In genomic region chr19:1438035-1438932, GRCh38 we compare ENCODE assay signal across 1 cellular context.
A peak's percentile ranks its signal among the peaks of the same experiment; 100 is the strongest.
TF ChIP-seq lines count a peak whose summit lies in the region.

Gene RPS15, plus strand, starts transcription at chr19:1438396. Its CDS starts 30 bp downstream, at chr19:1438426.

TF ChIP-seq in K562, 482 proteins besides CTCF, POLR2A, EP300 and RAD21 (continued from another document and continues in another):
- TF ChIP-seq ZBTB9 (CRISPR knock-in tag; IDR thresholded peaks at IDR 0.05) (peak; percentile 89), ZNF347 (CRISPR knock-in tag; IDR thresholded peaks at IDR 0.05; ENCODE audit: low read depth) (no peak), TRIM24 (IDR thresholded peaks at IDR 0.05) (peak in 1 of 2 experiments; percentile 75; a peak in 2 of 4 replicates), PRPF4 (IDR thresholded peaks at IDR 0.05; ENCODE audit: insufficient read depth, low read depth, low read length, poor library complexity, severe bottlenecking) (peak; percentile 85), STAG1 (CRISPR knock-in tag; IDR thresholded peaks at IDR 0.05; ENCODE audit: borderline replicate concordance) (0 out of 2 replicates have a peak, but pooled peaks have one; percentile 38), RFX5 (IDR thresholded peaks at IDR 0.05; ENCODE audit: low read depth, low read length) (0 out of 2 replicates have a peak, but pooled peaks have one; percentile 54), GMEB1 (CRISPR knock-in tag; IDR thresholded peaks at IDR 0.05) (peak; percentile 89), ZNF12 (CRISPR knock-in tag; IDR thresholded peaks at IDR 0.05) (no peak; the same call in 1 of the 2 replicates), CREM (IDR thresholded peaks at IDR 0.05; ENCODE audit: low read depth) (peak; percentile 93), CREB5 (CRISPR knock-in tag; IDR thresholded peaks at IDR 0.05) (no peak), CCNT2 (IDR thresholded peaks at IDR 0.05; ENCODE audit: borderline replicate concordance, extremely low read depth, insufficient read length, low read depth, low read length) (peak; percentile 92), E2F8 (IDR thresholded peaks at IDR 0.05; ENCODE audit: low read depth, partially characterized antibody) (peak; percentile 84), CC2D1A (IDR thresholded peaks at IDR 0.05) (peak; percentile 75), BHLHE40 (IDR thresholded peaks at IDR 0.05; ENCODE audit: low read length) (peak; percentile 73), RAD51 (IDR thresholded peaks at IDR 0.05; ENCODE audit: borderline replicate concordance, low read depth) (peak; percentile 49; the same call in 1 of the 2 replicates), FOXP4 (CRISPR knock-in tag; IDR thresholded peaks at IDR 0.05; ENCODE audit: borderline replicate concordance) (no peak; the same call in 1 of the 2 replicates), RFX7 (CRISPR knock-in tag; IDR thresholded peaks at IDR 0.05) (0 out of 2 replicates have a peak, but pooled peaks have one; percentile 9), NEUROD1 (IDR thresholded peaks at IDR 0.05; ENCODE audit: borderline replicate concordance, low read depth, low read length, partially characterized antibody) (peak; percentile 72), ZNF318 (IDR thresholded peaks at IDR 0.05; ENCODE audit: borderline replicate concordance in 1 of 2, low read depth in 1 of 2) (peak in 1 of 2 experiments; percentile 96; a peak in 2 of 4 replicates), ZNF354B (CRISPR knock-in tag; IDR thresholded peaks at IDR 0.05) (no peak), ETV1 (tag; conservative IDR thresholded peaks at IDR 0.05; ENCODE audit: low read depth) (peak; percentile 85), BRCA1 (IDR thresholded peaks at IDR 0.05) (no peak), BRCA1 (CRISPR knock-in tag; IDR thresholded peaks at IDR 0.05) (0 out of 2 replicates have a peak, but pooled peaks have one; percentile 74), LEF1 (IDR thresholded peaks at IDR 0.05) (no peak), ZNF592 (IDR thresholded peaks at IDR 0.05) (peak; percentile 64; the same call in 1 of the 2 replicates), TBP (optimal IDR thresholded peaks at IDR 0.05; ENCODE audit: low read depth, low read length) (peak; percentile 98), RBM15 (IDR thresholded peaks at IDR 0.05; ENCODE audit: insufficient read depth, low read length) (peak; percentile 97), CREB1 (IDR thresholded peaks at IDR 0.05) (peak; percentile 81), CREB1 (CRISPR knock-in tag; IDR thresholded peaks at IDR 0.05) (peak; percentile 87), SIX5 (IDR thresholded peaks at IDR 0.05; ENCODE audit: borderline replicate concordance in 1 of 2, insufficient read depth in 1 of 2, low read depth in 1 of 2, low read length in 2 of 2) (peak; percentile 16 to 28; a peak in 1 of 4 replicates), MEF2A (IDR thresholded peaks at IDR 0.05; ENCODE audit: control insufficient read depth, low read depth, low read length) (peak; percentile 25; the same call in 1 of the 2 replicates), ZBED1 (IDR thresholded peaks at IDR 0.05) (peak; percentile 66; the same call in 1 of the 2 replicates), EGR1 (conservative IDR thresholded peaks at IDR 0.05) (peak; percentile 66), CHD2 (IDR thresholded peaks at IDR 0.05; ENCODE audit: low read depth, low read length) (peak; percentile 99), ESRRA (IDR thresholded peaks at IDR 0.05; ENCODE audit: borderline replicate concordance, low read depth) (peak; percentile 73; the same call in 1 of the 2 replicates), HNRNPLL (IDR thresholded peaks at IDR 0.05; ENCODE audit: low read depth, low read length, poor library complexity, severe bottlenecking) (peak; percentile 65), ZSCAN32 (CRISPR knock-in tag; IDR thresholded peaks at IDR 0.05) (no peak)
